Comparison of ENCODE assay signal across 30 cellular contexts in the genomic region with DNA sequence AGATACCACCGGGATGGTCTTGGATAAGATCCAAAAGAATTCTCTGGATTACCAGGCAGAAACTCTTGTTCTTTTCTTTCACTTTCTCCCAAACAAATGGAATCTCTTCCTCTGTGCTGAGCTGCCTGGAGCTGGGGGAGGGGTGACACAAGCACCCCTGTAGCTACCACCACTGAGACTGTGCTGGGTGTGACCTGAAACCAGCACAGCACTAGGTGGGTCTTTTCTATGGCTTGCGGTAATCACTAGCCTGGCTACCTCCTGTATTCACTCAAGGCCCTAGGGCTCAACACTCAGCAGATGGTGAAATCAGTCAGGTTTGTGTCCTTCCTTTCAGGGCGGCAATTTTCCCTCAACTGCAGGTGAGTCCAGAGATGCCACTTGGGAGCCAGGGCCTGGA.
"Had no signal": no experiment of that assay in that cellular context is flagged by ENCODE, and none has a peak within 500 bp of the region (broad histone marks: within the 10 kb centered on the region; RNA-seq: fewer than 3 reads in every experiment).

No MANE protein-coding gene starts in this region.

- H3K4me1 Mint-ChIP-seq: immature natural killer cell; naive thymus-derived CD8-positive, alpha-beta T cell; nephron; neural crest cell; stimulated activated naive B cell treated with anti-CD40 and anti-IgM and Interleukin-4, amounts not matched to agents 10 μg/mL and 1 μg/mL and 100 μg/mL, for 72 hours had no signal

- H3K27ac Mint-ChIP-seq: immature natural killer cell; naive thymus-derived CD8-positive, alpha-beta T cell; nephron; stimulated activated naive B cell treated with anti-CD40 and anti-IgM and Interleukin-4, amounts not matched to agents 10 μg/mL and 1 μg/mL and 100 μg/mL, for 72 hours had no signal

- H3K36me3 ChIP-seq: left lung, lower lobe of right lung, pancreas, prostate gland, thyroid gland, transverse colon, upper lobe of left lung, vagina had no signal

- ATAC-seq: left colon; left lung; lower lobe of right lung; naive thymus-derived CD8-positive, alpha-beta T cell; pancreas; right cardiac atrium; sciatic nerve; stimulated activated naive B cell treated with anti-CD40 and anti-IgM and Interleukin-4, amounts not matched to agents 10 μg/mL and 1 μg/mL and 100 μg/mL, for 72 hours; stimulated activated naive CD8-positive, alpha-beta T cell treated with anti-CD3 and anti-CD28 coated beads, Interleukin-15, Interleukin-2, amounts not matched to agents 100 U/mL and 50 U/mL, for 24 hours had no signal

- DNase-seq: immature natural killer cell; kidney; left colon; left lung; lower lobe of right lung; mammary epithelial cell; mesenchymal stem cell; naive thymus-derived CD8-positive, alpha-beta T cell; nucleus accumbens; pancreas; posterior cingulate gyrus; retina; right cardiac atrium; stimulated activated CD4-positive, alpha-beta T cell treated with anti-CD3 and anti-CD28 coated beads, Interleukin-12 subunit alpha, Interleukin-12 subunit beta, amount 100 ng/mL, for 4 hours; stimulated activated CD4-positive, alpha-beta T cell treated with anti-CD3 and anti-CD28 coated beads, Interleukin-15, amount 100 ng/mL, for 24 hours; stimulated activated CD4-positive, alpha-beta T cell treated with anti-CD3 and anti-CD28 coated beads, Interleukin-2, amount 100 ng/mL, for 24 hours; stimulated activated CD4-positive, alpha-beta T cell treated with anti-CD3 and anti-CD28 coated beads, Interleukin-4, amount 100 ng/mL, for 1 hour; stimulated activated naive B cell treated with anti-CD40 and anti-IgM and Interleukin-4, amounts not matched to agents 10 μg/mL and 1 μg/mL and 100 μg/mL, for 72 hours; stimulated activated naive CD8-positive, alpha-beta T cell treated with anti-CD3 and anti-CD28 coated beads, Interleukin-15, Interleukin-2, amounts not matched to agents 100 U/mL and 50 U/mL, for 24 hours; stomach; testis; thyroid gland; transverse colon; upper lobe of left lung had no signal

- H3K4me3 ChIP-seq: left lung, lower lobe of right lung, pancreas, prostate gland, skin epidermis, stomach, testis, thyroid gland, transverse colon, upper lobe of left lung, vagina had no signal

- H3K4me3 Mint-ChIP-seq: immature natural killer cell; naive thymus-derived CD8-positive, alpha-beta T cell; nephron; neural crest cell; stimulated activated naive B cell treated with anti-CD40 and anti-IgM and Interleukin-4, amounts not matched to agents 10 μg/mL and 1 μg/mL and 100 μg/mL, for 72 hours had no signal

- H3K4me1 ChIP-seq: left lung, lower lobe of right lung, pancreas, prostate gland, stomach, testis, thyroid gland, transverse colon, upper lobe of left lung, vagina had no signal

- H3K27me3 Mint-ChIP-seq: naive thymus-derived CD8-positive, alpha-beta T cell; stimulated activated naive B cell treated with anti-CD40 and anti-IgM and Interleukin-4, amounts not matched to agents 10 μg/mL and 1 μg/mL and 100 μg/mL, for 72 hours had no signal

- H3K9me3 ChIP-seq: lower lobe of right lung, pancreas, prostate gland, testis, thyroid gland, transverse colon, upper lobe of left lung, vagina had no signal

- H3K27ac ChIP-seq: left lung, lower lobe of right lung, pancreas, prostate gland, skin epidermis, stomach, testis, thyroid gland, transverse colon, upper lobe of left lung, vagina had no signal

- H3K27me3 ChIP-seq: left lung, pancreas, stomach, testis, thyroid gland, transverse colon, upper lobe of left lung, vagina had no signal
